ENCODE assay signal across 29 cellular contexts in the genomic region with DNA sequence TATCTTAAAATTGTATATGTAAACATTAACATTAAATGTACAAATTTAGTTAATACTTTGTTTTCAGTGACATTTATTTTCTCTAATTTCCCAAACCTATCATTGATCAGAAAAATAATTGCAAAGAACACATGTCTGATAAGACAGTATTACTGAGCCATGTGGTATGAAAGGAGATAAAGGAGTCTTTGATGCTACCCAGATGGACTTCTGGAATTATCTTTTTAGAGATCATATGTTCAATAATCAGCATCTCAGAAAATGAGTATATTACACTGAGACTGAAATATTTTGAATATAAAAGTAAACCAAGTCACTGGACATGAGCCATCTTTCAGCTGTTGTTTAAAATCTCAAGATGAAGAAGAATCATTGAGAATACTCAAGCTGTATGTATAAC.
DNase-seq lines count a peak whose midpoint lies in the region; ATAC-seq, FAIRE-seq and TF ChIP-seq lines count a peak whose summit lies in the region.
"Had no signal": no experiment of that assay in that cellular context is flagged by ENCODE, and none has a peak within 500 bp of the region (broad histone marks: within the 10 kb centered on the region; RNA-seq: fewer than 3 reads in every experiment).

No MANE protein-coding gene starts in this region.

- no peak overlapping the region for H3K4me3 ChIP-seq in KMS-11 (IDR thresholded peaks at IDR 0.05; ENCODE audit: insufficient read depth, low read depth, low read length)
- H3K4me3 ChIP-seq: left lung, prostate gland, sigmoid colon, upper lobe of left lung had no signal

- peak; percentile 55 for FAIRE-seq in colon (lab: Jason Lieb, UNC)
- FAIRE-seq: TTC549 had no signal

- peaks cover 51% of the 10 kb centered on the region for H3K4me1 ChIP-seq in KMS-11 (ENCODE audit: low read depth, poor library complexity, severe bottlenecking)
- H3K4me1 ChIP-seq: left lung, prostate gland, sigmoid colon, upper lobe of left lung had no signal

- H3K27me3 Mint-ChIP-seq in activated naive CD4-positive, alpha-beta T cell treated with anti-CD3 and anti-CD28 coated beads, Interleukin-2, amount 50 U/mL, for 24 hours: no peaks in the 10 kb centered on the region
- no peaks in the 10 kb centered on the region for H3K27me3 Mint-ChIP-seq in nephron progenitor cell (ENCODE audit: low read depth, poor library complexity)
- peaks cover 1% of the 10 kb centered on the region; the same call in 1 of the 2 replicates for H3K27me3 Mint-ChIP-seq in HFFc6 (ENCODE audit: insufficient read depth)
- H3K27me3 Mint-ChIP-seq: dendritic cell treated with granulocyte-macrophage colony-stimulating factor and Interleukin-4, amounts not matched to agents 40 ng/mL and 50 ng/mL, for 4 days had no signal

- H3K9ac ChIP-seq in KMS-11: peak overlapping the region; percentile 62; the same call in 1 of the 2 replicates

- no peak overlapping the region for H3K27ac Mint-ChIP-seq in activated naive CD4-positive, alpha-beta T cell treated with anti-CD3 and anti-CD28 coated beads, Interleukin-2, amount 50 U/mL, for 24 hours
- peak overlapping the region; percentile 85 for H3K27ac Mint-ChIP-seq in nephron progenitor cell
- H3K27ac Mint-ChIP-seq in HFFc6: no peak overlapping the region

- no peaks in the 10 kb centered on the region for H3K27me3 ChIP-seq in KMS-11 (ENCODE audit: insufficient read depth, low read depth)
- H3K27me3 ChIP-seq: left lung, sigmoid colon, upper lobe of left lung had no signal

- no peaks in the 10 kb centered on the region for H3K36me3 ChIP-seq in KMS-11 (ENCODE audit: insufficient read depth)
- H3K36me3 ChIP-seq: left lung, prostate gland, sigmoid colon, upper lobe of left lung had no signal

- TF ChIP-seq CTCF in KMS-11 (conservative IDR thresholded peaks at IDR 0.05; ENCODE audit: low read depth, low read length): no peak
- no peak for TF ChIP-seq CTCF in nephron progenitor cell (IDR thresholded peaks at IDR 0.05)
- no peak for TF ChIP-seq CTCF in HFFc6 (IDR thresholded peaks at IDR 0.05)

- no peaks in the 10 kb centered on the region for H4K20me1 ChIP-seq in KMS-11 (ENCODE audit: insufficient read depth)

- H3K4me3 Mint-ChIP-seq in activated naive CD4-positive, alpha-beta T cell treated with anti-CD3 and anti-CD28 coated beads, Interleukin-2, amount 50 U/mL, for 24 hours: peak overlapping the region; percentile 73
- no peak overlapping the region for H3K4me3 Mint-ChIP-seq in nephron progenitor cell
- no peak overlapping the region for H3K4me3 Mint-ChIP-seq in HFFc6
- H3K4me3 Mint-ChIP-seq: dendritic cell treated with granulocyte-macrophage colony-stimulating factor and Interleukin-4, amounts not matched to agents 40 ng/mL and 50 ng/mL, for 4 days; endodermal cell had no signal

- peak overlapping the region; percentile 51; the same call in 1 of the 2 replicates for H2AFZ ChIP-seq in KMS-11 (ENCODE audit: low read depth)

- H3K27ac ChIP-seq in KMS-11: peak overlapping the region; percentile 83
- H3K27ac ChIP-seq: left lung, sigmoid colon, upper lobe of left lung had no signal

- DNase-seq in activated naive CD4-positive, alpha-beta T cell (lab: John Stamatoyannopoulos, UW): no peak
- DNase-seq in nephron progenitor cell (no peak), HFFc6 (no peak)
- no peak for DNase-seq in stimulated activated CD4-positive, alpha-beta T cell treated with anti-CD3 and anti-CD28 coated beads, Interleukin-2, amount 100 ng/mL, for 48 hours
- DNase-seq: activated gamma-delta T cell treated with Interleukin-2 at 50 U/mL for 16 hours; central memory CD4-positive, alpha-beta T cell; DMS79 treated with DMSO at 0.1 percent for 48 hours; endodermal cell; GDM1; glutamatergic neuron; islet precursor cell; left lung; mesendoderm; NCI-H1092 treated with DMSO at 0.1 percent for 48 hours; NCI-H187; NCI-H82; SIG-M5; sigmoid colon; stimulated activated CD4-positive, alpha-beta T cell treated with anti-CD3 and anti-CD28 coated beads, Interleukin-12 subunit alpha, Interleukin-12 subunit beta, amount 100 ng/mL, for 4 hours; stimulated activated CD4-positive, alpha-beta T cell treated with anti-CD3 and anti-CD28 coated beads, Interleukin-4, amount 100 ng/mL, for 24 hours; upper lobe of left lung had no signal

- H3K9me3 Mint-ChIP-seq in activated naive CD4-positive, alpha-beta T cell treated with anti-CD3 and anti-CD28 coated beads, Interleukin-2, amount 50 U/mL, for 24 hours: no peaks in the 10 kb centered on the region
- H3K9me3 Mint-ChIP-seq in nephron progenitor cell (no peaks in the 10 kb centered on the region), HFFc6 (no peaks in the 10 kb centered on the region)
- H3K9me3 Mint-ChIP-seq: dendritic cell treated with granulocyte-macrophage colony-stimulating factor and Interleukin-4, amounts not matched to agents 40 ng/mL and 50 ng/mL, for 4 days; endodermal cell had no signal

- no peaks in the 10 kb centered on the region; the same call in 1 of the 2 replicates for H3K79me2 ChIP-seq in KMS-11 (ENCODE audit: insufficient read depth, low read depth)

- peak overlapping the region; percentile 75 for H3K4me2 ChIP-seq in KMS-11

- no peak for ATAC-seq in HG02870 (IDR thresholded peaks at IDR 0.05; ENCODE audit: unreplicated experiment)
- ATAC-seq: HCT116, left lung had no signal

- H3K36me3 Mint-ChIP-seq in activated naive CD4-positive, alpha-beta T cell treated with anti-CD3 and anti-CD28 coated beads, Interleukin-2, amount 50 U/mL, for 24 hours: no peaks in the 10 kb centered on the region
- H3K36me3 Mint-ChIP-seq in nephron progenitor cell (ENCODE audit: low read depth) (peaks cover 35% of the 10 kb centered on the region), HFFc6 (ENCODE audit: low read depth) (no peaks in the 10 kb centered on the region)

- H3K4me1 Mint-ChIP-seq in activated naive CD4-positive, alpha-beta T cell treated with anti-CD3 and anti-CD28 coated beads, Interleukin-2, amount 50 U/mL, for 24 hours: peaks cover 24% of the 10 kb centered on the region
- peaks cover 12% of the 10 kb centered on the region for H3K4me1 Mint-ChIP-seq in nephron progenitor cell
- peaks cover 17% of the 10 kb centered on the region for H3K4me1 Mint-ChIP-seq in HFFc6 (ENCODE audit: low read depth)
- H3K4me1 Mint-ChIP-seq: endodermal cell had no signal
